Comparison of ENCODE assay signal across 1 cellular context in the genomic region with DNA sequence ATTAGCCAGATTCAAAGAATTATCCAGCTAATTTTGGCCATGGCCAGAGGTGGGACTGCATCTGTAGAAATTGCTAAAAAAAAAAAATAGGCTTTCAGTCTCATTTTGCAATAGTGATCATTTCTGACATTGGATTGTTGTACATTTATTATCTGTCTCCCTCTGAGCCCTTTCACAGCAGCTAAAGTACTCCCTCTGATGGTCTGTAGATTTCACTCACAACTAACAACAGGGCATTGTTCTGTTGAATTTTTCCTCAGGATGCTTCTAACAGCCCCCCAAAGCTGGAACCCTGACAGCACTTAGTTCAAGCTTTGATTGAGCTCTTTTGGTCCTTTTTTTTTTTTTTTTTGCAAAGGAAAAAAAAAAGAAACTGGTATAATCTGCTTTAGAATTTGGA.
TF ChIP-seq lines count a peak whose summit lies in the region.

No MANE protein-coding gene starts in this region.

TF ChIP-seq in GM23338, 12 proteins besides CTCF, POLR2A, EP300 and RAD21:
- TF ChIP-seq, protein P1, sequence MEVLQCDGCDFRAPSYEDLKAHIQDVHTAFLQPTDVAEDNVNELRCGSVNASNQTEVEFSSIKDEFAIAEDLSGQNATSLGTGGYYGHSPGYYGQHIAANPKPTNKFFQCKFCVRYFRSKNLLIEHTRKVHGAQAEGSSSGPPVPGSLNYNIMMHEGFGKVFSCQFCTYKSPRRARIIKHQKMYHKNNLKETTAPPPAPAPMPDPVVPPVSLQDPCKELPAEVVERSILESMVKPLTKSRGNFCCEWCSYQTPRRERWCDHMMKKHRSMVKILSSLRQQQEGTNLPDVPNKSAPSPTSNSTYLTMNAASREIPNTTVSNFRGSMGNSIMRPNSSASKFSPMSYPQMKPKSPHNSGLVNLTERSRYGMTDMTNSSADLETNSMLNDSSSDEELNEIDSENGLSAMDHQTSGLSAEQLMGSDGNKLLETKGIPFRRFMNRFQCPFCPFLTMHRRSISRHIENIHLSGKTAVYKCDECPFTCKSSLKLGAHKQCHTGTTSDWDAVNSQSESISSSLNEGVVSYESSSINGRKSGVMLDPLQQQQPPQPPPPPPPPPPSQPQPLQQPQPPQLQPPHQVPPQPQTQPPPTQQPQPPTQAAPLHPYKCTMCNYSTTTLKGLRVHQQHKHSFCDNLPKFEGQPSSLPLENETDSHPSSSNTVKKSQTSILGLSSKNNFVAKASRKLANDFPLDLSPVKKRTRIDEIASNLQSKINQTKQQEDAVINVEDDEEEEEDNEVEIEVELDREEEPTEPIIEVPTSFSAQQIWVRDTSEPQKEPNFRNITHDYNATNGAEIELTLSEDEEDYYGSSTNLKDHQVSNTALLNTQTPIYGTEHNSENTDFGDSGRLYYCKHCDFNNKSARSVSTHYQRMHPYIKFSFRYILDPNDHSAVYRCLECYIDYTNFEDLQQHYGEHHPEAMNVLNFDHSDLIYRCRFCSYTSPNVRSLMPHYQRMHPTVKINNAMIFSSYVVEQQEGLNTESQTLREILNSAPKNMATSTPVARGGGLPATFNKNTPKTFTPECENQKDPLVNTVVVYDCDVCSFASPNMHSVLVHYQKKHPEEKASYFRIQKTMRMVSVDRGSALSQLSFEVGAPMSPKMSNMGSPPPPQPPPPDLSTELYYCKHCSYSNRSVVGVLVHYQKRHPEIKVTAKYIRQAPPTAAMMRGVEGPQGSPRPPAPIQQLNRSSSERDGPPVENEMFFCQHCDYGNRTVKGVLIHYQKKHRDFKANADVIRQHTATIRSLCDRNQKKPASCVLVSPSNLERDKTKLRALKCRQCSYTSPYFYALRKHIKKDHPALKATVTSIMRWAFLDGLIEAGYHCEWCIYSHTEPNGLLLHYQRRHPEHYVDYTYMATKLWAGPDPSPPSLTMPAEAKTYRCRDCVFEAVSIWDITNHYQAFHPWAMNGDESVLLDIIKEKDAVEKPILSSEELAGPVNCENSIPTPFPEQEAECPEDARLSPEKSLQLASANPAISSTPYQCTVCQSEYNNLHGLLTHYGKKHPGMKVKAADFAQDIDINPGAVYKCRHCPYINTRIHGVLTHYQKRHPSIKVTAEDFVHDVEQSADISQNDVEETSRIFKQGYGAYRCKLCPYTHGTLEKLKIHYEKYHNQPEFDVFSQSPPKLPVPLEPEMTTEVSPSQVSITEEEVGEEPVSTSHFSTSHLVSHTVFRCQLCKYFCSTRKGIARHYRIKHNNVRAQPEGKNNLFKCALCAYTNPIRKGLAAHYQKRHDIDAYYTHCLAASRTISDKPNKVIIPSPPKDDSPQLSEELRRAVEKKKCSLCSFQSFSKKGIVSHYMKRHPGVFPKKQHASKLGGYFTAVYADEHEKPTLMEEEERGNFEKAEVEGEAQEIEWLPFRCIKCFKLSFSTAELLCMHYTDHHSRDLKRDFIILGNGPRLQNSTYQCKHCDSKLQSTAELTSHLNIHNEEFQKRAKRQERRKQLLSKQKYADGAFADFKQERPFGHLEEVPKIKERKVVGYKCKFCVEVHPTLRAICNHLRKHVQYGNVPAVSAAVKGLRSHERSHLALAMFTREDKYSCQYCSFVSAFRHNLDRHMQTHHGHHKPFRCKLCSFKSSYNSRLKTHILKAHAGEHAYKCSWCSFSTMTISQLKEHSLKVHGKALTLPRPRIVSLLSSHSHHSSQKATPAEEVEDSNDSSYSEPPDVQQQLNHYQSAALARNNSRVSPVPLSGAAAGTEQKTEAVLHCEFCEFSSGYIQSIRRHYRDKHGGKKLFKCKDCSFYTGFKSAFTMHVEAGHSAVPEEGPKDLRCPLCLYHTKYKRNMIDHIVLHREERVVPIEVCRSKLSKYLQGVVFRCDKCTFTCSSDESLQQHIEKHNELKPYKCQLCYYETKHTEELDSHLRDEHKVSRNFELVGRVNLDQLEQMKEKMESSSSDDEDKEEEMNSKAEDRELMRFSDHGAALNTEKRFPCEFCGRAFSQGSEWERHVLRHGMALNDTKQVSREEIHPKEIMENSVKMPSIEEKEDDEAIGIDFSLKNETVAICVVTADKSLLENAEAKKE (CRISPR knock-in tag; IDR thresholded peaks at IDR 0.05): no peak
- TF ChIP-seq EZH2phosphoT487 (IDR thresholded peaks at IDR 0.05; ENCODE audit: unreplicated experiment) (no peak), ZNF331 (CRISPR knock-in tag; IDR thresholded peaks at IDR 0.05; ENCODE audit: low read depth) (no peak)
